Comparison of ENCODE assay signal across 13 cellular contexts in the genomic region with DNA sequence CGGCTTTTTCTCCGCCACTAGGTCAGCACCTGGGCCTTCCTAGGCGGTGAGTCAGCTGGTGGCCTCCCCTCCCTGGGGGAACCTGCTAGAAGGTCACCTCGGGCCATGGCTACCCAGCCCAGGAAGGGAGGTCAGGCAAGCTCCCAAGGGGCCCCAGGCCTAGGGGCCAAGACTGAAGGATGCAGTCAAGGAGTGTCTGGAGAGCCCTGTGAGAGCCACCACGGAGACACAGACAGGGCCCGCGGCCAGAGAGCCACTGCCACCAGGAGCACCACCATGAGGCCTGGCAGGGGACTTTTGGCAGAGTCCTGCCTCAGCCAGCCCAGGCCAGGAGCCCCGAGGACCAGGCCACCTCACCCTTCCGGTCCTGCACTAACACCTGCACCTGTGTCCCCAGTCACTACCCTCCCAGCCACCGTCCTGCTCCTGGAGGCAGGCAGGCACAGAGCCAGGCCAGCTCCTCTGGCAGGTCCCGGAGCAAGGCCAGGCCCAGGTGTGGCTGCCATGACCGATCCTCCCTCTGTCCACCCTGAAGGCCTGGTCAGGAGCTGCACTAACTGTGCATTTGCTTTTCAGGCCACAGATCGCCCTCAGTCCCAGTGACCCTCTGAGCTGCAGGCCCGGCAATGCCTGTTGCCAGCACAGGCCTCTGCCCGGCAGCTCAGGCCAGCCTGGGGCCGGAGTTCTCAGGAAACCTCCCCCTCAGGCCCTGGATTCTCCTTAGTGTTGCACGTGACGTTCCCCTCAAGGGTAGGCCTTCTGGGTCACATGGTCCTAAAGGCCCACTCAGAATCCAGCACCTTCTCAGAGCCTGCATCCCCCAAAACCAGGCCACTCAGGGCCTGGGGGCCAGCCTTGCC. TPM values are rescaled to one million over a fixed set of nuclear protein-coding genes. Genes with fewer than 3 reads are reported as not detected.
A peak's percentile ranks its signal among the peaks of the same experiment; 100 is the strongest.
DNase-seq lines count a peak whose midpoint lies in the region; ATAC-seq and TF ChIP-seq lines count a peak whose summit lies in the region.
"Had no signal": no experiment of that assay in that cellular context is flagged by ENCODE, and none has a peak within 500 bp of the region (broad histone marks: within the 10 kb centered on the region; RNA-seq: fewer than 3 reads in every experiment).

No MANE protein-coding gene starts in this region.

- H3K27me3 ChIP-seq in PC-9 (ENCODE audit: insufficient read depth, low read depth): no peaks in the 10 kb centered on the region
- H3K27me3 ChIP-seq in cardiac muscle cell: no peaks in the 10 kb centered on the region
- no peaks in the 10 kb centered on the region for H3K27me3 ChIP-seq in testis

- H3K36me3 ChIP-seq in PC-9 (ENCODE audit: low read depth): no peaks in the 10 kb centered on the region
- no peaks in the 10 kb centered on the region for H3K36me3 ChIP-seq in cardiac muscle cell
- no peaks in the 10 kb centered on the region for H3K36me3 ChIP-seq in testis (ENCODE audit: low read depth, missing control alignments)

- DNase-seq in PC-9 (peak; percentile 85 to 90), cardiac muscle cell (ENCODE audit: low read depth in 1 of 2, low spot score in 1 of 2) (no peak), myocyte (ENCODE audit: low read depth) (peak; percentile 18), testis (peak; percentile 63)
- DNase-seq in stimulated activated CD4-positive, alpha-beta T cell treated with anti-CD3 and anti-CD28 coated beads, Interleukin-2, amount 100 ng/mL, for 24 hours: no peak
- no peak for DNase-seq in stimulated activated CD8-positive, alpha-beta memory T cell treated with anti-CD3 and anti-CD28 coated beads, Interleukin-4, amount 100 ng/mL, for 48 hours
- DNase-seq: activated naive CD4-positive, alpha-beta T cell treated with Interleukin-2 at 50 U/mL for 16 hours; DMS53; NCI-H2029; NCI-H524 treated with DMSO at 0.1 percent for 48 hours had no signal

- H3K9me3 ChIP-seq in PC-9 (ENCODE audit: insufficient read depth, low read depth): no peaks in the 10 kb centered on the region
- H3K9me3 ChIP-seq in cardiac muscle cell (ENCODE audit: low read depth): no peaks in the 10 kb centered on the region
- no peaks in the 10 kb centered on the region for H3K9me3 ChIP-seq in testis
- H3K9me3 ChIP-seq: gastroesophageal sphincter had no signal

- BruUV-seq in PC-9 (replicated peaks; lab: Mats Ljungman, UMichigan): no TSS peak

- WGBS in testis, 2 donors: 50 to 52% methylated on average over 2 to 17 of the region's 18 CpGs

- POLR2A ChIA-PET in PC-9 (lab: Charles Lee; ENCODE audit: unreplicated experiment): no interaction called here

- H3K9me2 ChIP-seq in PC-9 (ENCODE audit: insufficient read depth): no peaks in the 10 kb centered on the region

- ATAC-seq in GM19023 (IDR thresholded peaks at IDR 0.05; ENCODE audit: unreplicated experiment) (no peak), GM19463 (IDR thresholded peaks at IDR 0.05; ENCODE audit: unreplicated experiment) (no peak)
- ATAC-seq: gastroesophageal sphincter had no signal

- CTCF ChIA-PET in PC-9 (lab: Charles Lee): interaction anchor here (0.6 kb wide), 1 partner anchor 44 kb away, joined by 6 read pairs; no protein-coding TSS in a partner anchor

- H3K4me2 ChIP-seq in PC-9: peak overlapping the region; percentile 71

- H3K4me3 ChIP-seq in PC-9 (no peak overlapping the region), cardiac muscle cell (no peak overlapping the region), testis (no peak overlapping the region)
- H3K4me3 ChIP-seq: gastroesophageal sphincter had no signal

- H2AFZ ChIP-seq in PC-9: peak overlapping the region; percentile 23; the same call in 1 of the 2 replicates

- TF ChIP-seq CTCF in PC-9 (conservative IDR thresholded peaks at IDR 0.05) (no peak), cardiac muscle cell (IDR thresholded peaks at IDR 0.05; ENCODE audit: low read depth, low read length) (no peak), testis (IDR thresholded peaks at IDR 0.05) (no peak)

- peaks cover 46% of the 10 kb centered on the region for H3K4me1 ChIP-seq in PC-9 (replicated peaks; ENCODE audit: insufficient read depth)
- H3K4me1 ChIP-seq in cardiac muscle cell (ENCODE audit: low read depth): no peaks in the 10 kb centered on the region
- H3K4me1 ChIP-seq in testis: peaks cover 18% of the 10 kb centered on the region

- H3K79me2 ChIP-seq in PC-9 (ENCODE audit: low read depth): peaks cover 12% of the 10 kb centered on the region; the same call in 1 of the 2 replicates

- no peaks in the 10 kb centered on the region for H4K20me1 ChIP-seq in PC-9 (ENCODE audit: insufficient read depth)

- intact Hi-C loops in PC-9 (cut with micrococcal nuclease; ENCODE audit: unreplicated experiment) (loop anchor here (5.0 kb wide), 1 partner anchor 35 kb away; no protein-coding TSS in a partner anchor), testis (cut with DNase I; ENCODE audit: low total_unique reads) (no loop called here)

- peaks cover 35% of the 10 kb centered on the region for H3F3A ChIP-seq in PC-9 (ENCODE audit: insufficient read depth, low read depth)

- H3K27ac ChIP-seq in PC-9: peak overlapping the region; percentile 62
- H3K27ac ChIP-seq in cardiac muscle cell: peak overlapping the region; percentile 43
- peak overlapping the region; percentile 36 to 52 for H3K27ac ChIP-seq in testis
- H3K27ac ChIP-seq: gastroesophageal sphincter had no signal

- no peak for TF ChIP-seq POLR2A in testis (IDR thresholded peaks at IDR 0.05)

RNA-seq across cellular contexts. Expression of a gene that starts 6.9 kb away (rescaled TPM):
- total RNA-seq in PC-9 (2021) (26.2 and 28.5 TPM in 2 replicates), cardiac muscle cell (28.6 and 31.5 TPM in 2 replicates), myocyte (74.0 and 75.4 TPM in 2 replicates), testis (10 to 100 TPM; 16.1 to 27.2 TPM)
- polyA plus RNA-seq in cardiac muscle cell (13.8 and 23.7 TPM in 2 replicates), testis (ENCODE audit: insufficient read depth, low read depth, low replicate concordance) (13.7 TPM)
- polyA plus RNA-seq in myocyte (2012): 18.1 TPM

RNA-seq across cellular contexts. Expression of a gene that starts 43.8 kb away (rescaled TPM):
- 4.8 and 6.5 TPM in 2 replicates for total RNA-seq in PC-9 (2021)
- 7.5 and 11.6 TPM in 2 replicates for total RNA-seq in cardiac muscle cell
- polyA plus RNA-seq in cardiac muscle cell: 5.2 and 5.5 TPM in 2 replicates
- total RNA-seq in myocyte: 116 and 203 TPM in 2 replicates
- polyA plus RNA-seq in myocyte (2012): 35.6 TPM
- total RNA-seq in testis: 10 to 100 TPM; 36.9 to 38.1 TPM
- polyA plus RNA-seq in testis (ENCODE audit: insufficient read depth, low read depth, low replicate concordance): 22.0 TPM

Comparison
In these comparisons a context has a peak if more than half of its experiments do, and no peak if none do; other contexts are left out.
1. DNase-seq: peak in PC-9 (2 of 2), myocyte (single experiment) and testis (single experiment); none in cardiac muscle cell (0 of 2), stimulated activated CD4-positive, alpha-beta T cell treated with anti-CD3 and anti-CD28 coated beads, Interleukin-2, amount 100 ng/mL, for 24 hours (0 of 2) and stimulated activated CD8-positive, alpha-beta memory T cell treated with anti-CD3 and anti-CD28 coated beads, Interleukin-4, amount 100 ng/mL, for 48 hours (single experiment).
2. Peak in every context shown above with its lines, with median percentiles within 50 percentile points of each other: H3K27ac ChIP-seq.